Comparison of ENCODE assay signal across 1 cellular context in the genomic region with DNA sequence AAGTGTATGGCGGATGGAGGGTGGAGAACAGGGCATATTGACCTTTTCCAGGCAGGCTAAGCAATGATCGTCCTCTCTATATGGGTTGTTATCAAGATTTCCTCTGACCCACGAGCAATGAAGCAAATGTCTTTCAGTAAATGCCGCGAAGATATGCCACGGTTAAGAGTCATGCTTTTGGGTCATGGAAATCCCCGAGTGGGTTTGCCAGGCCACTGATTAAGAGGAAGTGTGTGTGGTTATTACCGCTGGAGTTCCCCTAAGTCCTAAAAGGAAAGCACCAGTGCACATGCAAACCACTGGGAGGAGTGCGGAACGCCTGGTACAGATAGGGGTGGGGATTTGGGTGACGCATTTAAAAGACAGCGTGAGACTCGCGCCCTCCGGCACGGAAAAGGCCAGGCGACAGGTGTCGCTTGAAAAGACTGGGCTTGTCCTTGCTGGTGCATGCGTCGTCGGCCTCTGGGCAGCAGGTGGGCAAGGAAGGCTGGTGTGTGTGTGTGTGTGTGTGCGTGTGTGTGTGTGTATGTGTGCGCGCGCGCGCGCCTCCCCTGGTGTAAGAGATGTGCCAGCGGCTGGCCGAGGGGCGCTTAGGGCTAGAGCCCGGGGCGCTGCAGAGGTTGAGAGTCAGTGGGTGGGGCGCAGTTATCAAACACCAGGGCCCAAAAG.
A peak's percentile ranks its signal among the peaks of the same experiment; 100 is the strongest.
TF ChIP-seq lines count a peak whose summit lies in the region.

A gene (plus strand): TSS at position 386 of the 669 bp plus-strand sequence. CDS start 7,026 bp downstream, outside the sequence.

TF ChIP-seq in K562, 482 proteins besides CTCF, POLR2A, EP300 and RAD21 (continued from another document and continues in another):
- TF ChIP-seq, protein P1, sequence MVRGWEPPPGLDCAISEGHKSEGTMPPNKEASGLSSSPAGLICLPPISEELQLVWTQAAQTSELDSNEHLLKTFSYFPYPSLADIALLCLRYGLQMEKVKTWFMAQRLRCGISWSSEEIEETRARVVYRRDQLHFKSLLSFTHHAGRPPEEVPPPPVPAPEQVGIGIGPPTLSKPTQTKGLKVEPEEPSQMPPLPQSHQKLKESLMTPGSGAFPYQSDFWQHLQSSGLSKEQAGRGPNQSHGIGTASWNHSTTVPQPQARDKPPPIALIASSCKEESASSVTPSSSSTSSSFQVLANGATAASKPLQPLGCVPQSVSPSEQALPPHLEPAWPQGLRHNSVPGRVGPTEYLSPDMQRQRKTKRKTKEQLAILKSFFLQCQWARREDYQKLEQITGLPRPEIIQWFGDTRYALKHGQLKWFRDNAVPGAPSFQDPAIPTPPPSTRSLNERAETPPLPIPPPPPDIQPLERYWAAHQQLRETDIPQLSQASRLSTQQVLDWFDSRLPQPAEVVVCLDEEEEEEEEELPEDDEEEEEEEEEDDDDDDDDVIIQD (CRISPR knock-in tag; IDR thresholded peaks at IDR 0.05) = no peak
- TF ChIP-seq, protein P2, sequence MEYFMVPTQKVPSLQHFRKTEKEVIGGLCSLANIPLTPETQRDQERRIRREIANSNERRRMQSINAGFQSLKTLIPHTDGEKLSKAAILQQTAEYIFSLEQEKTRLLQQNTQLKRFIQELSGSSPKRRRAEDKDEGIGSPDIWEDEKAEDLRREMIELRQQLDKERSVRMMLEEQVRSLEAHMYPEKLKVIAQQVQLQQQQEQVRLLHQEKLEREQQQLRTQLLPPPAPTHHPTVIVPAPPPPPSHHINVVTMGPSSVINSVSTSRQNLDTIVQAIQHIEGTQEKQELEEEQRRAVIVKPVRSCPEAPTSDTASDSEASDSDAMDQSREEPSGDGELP (CRISPR knock-in tag; IDR thresholded peaks at IDR 0.05; ENCODE audit: borderline replicate concordance) = peak; percentile 59; the same call in 1 of the 2 replicates
- no peak for TF ChIP-seq ZNF436 (CRISPR knock-in tag; IDR thresholded peaks at IDR 0.05)
- no peak for TF ChIP-seq MYBL2 (IDR thresholded peaks at IDR 0.05; ENCODE audit: low read depth)
- no peak for TF ChIP-seq MYBL2 (CRISPR knock-in tag; IDR thresholded peaks at IDR 0.05; ENCODE audit: borderline replicate concordance)
- peak; percentile 78 for TF ChIP-seq BHLHE40 (IDR thresholded peaks at IDR 0.05; ENCODE audit: low read length)
- no peak for TF ChIP-seq HIVEP1 (CRISPR knock-in tag; IDR thresholded peaks at IDR 0.05)
- TF ChIP-seq, protein P3, sequence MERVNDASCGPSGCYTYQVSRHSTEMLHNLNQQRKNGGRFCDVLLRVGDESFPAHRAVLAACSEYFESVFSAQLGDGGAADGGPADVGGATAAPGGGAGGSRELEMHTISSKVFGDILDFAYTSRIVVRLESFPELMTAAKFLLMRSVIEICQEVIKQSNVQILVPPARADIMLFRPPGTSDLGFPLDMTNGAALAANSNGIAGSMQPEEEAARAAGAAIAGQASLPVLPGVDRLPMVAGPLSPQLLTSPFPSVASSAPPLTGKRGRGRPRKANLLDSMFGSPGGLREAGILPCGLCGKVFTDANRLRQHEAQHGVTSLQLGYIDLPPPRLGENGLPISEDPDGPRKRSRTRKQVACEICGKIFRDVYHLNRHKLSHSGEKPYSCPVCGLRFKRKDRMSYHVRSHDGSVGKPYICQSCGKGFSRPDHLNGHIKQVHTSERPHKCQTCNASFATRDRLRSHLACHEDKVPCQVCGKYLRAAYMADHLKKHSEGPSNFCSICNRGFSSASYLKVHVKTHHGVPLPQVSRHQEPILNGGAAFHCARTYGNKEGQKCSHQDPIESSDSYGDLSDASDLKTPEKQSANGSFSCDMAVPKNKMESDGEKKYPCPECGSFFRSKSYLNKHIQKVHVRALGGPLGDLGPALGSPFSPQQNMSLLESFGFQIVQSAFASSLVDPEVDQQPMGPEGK (CRISPR knock-in tag; IDR thresholded peaks at IDR 0.05; ENCODE audit: borderline replicate concordance) = no peak
- no peak for TF ChIP-seq ASH1L (IDR thresholded peaks at IDR 0.05; ENCODE audit: borderline replicate concordance, low read depth, partially characterized antibody)
- TF ChIP-seq HNRNPUL1 (IDR thresholded peaks at IDR 0.05; ENCODE audit: low read length) = no peak
- TF ChIP-seq, protein P4, sequence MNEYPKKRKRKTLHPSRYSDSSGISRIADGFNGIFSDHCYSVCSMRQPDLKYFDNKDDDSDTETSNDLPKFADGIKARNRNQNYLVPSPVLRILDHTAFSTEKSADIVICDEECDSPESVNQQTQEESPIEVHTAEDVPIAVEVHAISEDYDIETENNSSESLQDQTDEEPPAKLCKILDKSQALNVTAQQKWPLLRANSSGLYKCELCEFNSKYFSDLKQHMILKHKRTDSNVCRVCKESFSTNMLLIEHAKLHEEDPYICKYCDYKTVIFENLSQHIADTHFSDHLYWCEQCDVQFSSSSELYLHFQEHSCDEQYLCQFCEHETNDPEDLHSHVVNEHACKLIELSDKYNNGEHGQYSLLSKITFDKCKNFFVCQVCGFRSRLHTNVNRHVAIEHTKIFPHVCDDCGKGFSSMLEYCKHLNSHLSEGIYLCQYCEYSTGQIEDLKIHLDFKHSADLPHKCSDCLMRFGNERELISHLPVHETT (CRISPR knock-in tag; conservative IDR thresholded peaks at IDR 0.05 in 1 of 2, IDR thresholded peaks at IDR 0.05 in 1 of 2) = 0 out of 4 replicates have a peak, but pooled peaks of 1 of the 2 experiments have one; percentile 44
- no peak for TF ChIP-seq PYGO2 (tag; IDR thresholded peaks at IDR 0.05)
- no peak for TF ChIP-seq ETS2 (tag; IDR thresholded peaks at IDR 0.05; ENCODE audit: borderline replicate concordance, poor library complexity, severe bottlenecking)
- no peak for TF ChIP-seq SREBF2 (CRISPR knock-in tag; IDR thresholded peaks at IDR 0.05)
- TF ChIP-seq HMGN3 (IDR thresholded peaks at IDR 0.05; ENCODE audit: borderline replicate concordance, extremely low read depth, insufficient read length, low read depth, low read length) = peak; percentile 21
- peak; percentile 86 for TF ChIP-seq CREM (IDR thresholded peaks at IDR 0.05; ENCODE audit: low read depth)
- no peak for TF ChIP-seq ZNF699 (CRISPR knock-in tag; IDR thresholded peaks at IDR 0.05; ENCODE audit: insufficient replicate concordance)
- peak; percentile 74 for TF ChIP-seq ATF7 (IDR thresholded peaks at IDR 0.05)
- no peak for TF ChIP-seq TCFL5 (CRISPR knock-in tag; conservative IDR thresholded peaks at IDR 0.05)
- no peak; a peak in 1 of 4 replicates for TF ChIP-seq FOXK2 (conservative IDR thresholded peaks at IDR 0.05 in 1 of 2, IDR thresholded peaks at IDR 0.05 in 1 of 2; ENCODE audit: low read depth in 2 of 2)
- TF ChIP-seq, protein P5, sequence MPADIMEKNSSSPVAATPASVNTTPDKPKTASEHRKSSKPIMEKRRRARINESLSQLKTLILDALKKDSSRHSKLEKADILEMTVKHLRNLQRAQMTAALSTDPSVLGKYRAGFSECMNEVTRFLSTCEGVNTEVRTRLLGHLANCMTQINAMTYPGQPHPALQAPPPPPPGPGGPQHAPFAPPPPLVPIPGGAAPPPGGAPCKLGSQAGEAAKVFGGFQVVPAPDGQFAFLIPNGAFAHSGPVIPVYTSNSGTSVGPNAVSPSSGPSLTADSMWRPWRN (IDR thresholded peaks at IDR 0.05; ENCODE audit: low read depth) = no peak
- TF ChIP-seq, protein P6, sequence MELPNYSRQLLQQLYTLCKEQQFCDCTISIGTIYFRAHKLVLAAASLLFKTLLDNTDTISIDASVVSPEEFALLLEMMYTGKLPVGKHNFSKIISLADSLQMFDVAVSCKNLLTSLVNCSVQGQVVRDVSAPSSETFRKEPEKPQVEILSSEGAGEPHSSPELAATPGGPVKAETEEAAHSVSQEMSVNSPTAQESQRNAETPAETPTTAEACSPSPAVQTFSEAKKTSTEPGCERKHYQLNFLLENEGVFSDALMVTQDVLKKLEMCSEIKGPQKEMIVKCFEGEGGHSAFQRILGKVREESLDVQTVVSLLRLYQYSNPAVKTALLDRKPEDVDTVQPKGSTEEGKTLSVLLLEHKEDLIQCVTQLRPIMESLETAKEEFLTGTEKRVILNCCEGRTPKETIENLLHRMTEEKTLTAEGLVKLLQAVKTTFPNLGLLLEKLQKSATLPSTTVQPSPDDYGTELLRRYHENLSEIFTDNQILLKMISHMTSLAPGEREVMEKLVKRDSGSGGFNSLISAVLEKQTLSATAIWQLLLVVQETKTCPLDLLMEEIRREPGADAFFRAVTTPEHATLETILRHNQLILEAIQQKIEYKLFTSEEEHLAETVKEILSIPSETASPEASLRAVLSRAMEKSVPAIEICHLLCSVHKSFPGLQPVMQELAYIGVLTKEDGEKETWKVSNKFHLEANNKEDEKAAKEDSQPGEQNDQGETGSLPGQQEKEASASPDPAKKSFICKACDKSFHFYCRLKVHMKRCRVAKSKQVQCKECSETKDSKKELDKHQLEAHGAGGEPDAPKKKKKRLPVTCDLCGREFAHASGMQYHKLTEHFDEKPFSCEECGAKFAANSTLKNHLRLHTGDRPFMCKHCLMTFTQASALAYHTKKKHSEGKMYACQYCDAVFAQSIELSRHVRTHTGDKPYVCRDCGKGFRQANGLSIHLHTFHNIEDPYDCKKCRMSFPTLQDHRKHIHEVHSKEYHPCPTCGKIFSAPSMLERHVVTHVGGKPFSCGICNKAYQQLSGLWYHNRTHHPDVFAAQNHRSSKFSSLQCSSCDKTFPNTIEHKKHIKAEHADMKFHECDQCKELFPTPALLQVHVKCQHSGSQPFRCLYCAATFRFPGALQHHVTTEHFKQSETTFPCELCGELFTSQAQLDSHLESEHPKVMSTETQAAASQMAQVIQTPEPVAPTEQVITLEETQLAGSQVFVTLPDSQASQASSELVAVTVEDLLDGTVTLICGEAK (IDR thresholded peaks at IDR 0.05) = no peak
- TF ChIP-seq, protein P6 (CRISPR knock-in tag; IDR thresholded peaks at IDR 0.05) = no peak
- no peak for TF ChIP-seq NR2C1 (IDR thresholded peaks at IDR 0.05)
- TF ChIP-seq NR2C1 (tag; IDR thresholded peaks at IDR 0.05) = no peak
- TF ChIP-seq NCOA2 (IDR thresholded peaks at IDR 0.05; ENCODE audit: partially characterized antibody in 2 of 2) = no peak
- TF ChIP-seq, protein P7, sequence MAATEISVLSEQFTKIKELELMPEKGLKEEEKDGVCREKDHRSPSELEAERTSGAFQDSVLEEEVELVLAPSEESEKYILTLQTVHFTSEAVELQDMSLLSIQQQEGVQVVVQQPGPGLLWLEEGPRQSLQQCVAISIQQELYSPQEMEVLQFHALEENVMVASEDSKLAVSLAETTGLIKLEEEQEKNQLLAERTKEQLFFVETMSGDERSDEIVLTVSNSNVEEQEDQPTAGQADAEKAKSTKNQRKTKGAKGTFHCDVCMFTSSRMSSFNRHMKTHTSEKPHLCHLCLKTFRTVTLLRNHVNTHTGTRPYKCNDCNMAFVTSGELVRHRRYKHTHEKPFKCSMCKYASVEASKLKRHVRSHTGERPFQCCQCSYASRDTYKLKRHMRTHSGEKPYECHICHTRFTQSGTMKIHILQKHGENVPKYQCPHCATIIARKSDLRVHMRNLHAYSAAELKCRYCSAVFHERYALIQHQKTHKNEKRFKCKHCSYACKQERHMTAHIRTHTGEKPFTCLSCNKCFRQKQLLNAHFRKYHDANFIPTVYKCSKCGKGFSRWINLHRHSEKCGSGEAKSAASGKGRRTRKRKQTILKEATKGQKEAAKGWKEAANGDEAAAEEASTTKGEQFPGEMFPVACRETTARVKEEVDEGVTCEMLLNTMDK (IDR thresholded peaks at IDR 0.05; ENCODE audit: borderline replicate concordance, insufficient read depth, low read depth, low read length, poor library complexity, severe bottlenecking) = peak; percentile 34
- TF ChIP-seq GABPB1 (CRISPR knock-in tag; IDR thresholded peaks at IDR 0.05) = no peak
- no peak for TF ChIP-seq GTF2F1 (IDR thresholded peaks at IDR 0.05; ENCODE audit: low read depth, low read length)
- TF ChIP-seq, protein P8, sequence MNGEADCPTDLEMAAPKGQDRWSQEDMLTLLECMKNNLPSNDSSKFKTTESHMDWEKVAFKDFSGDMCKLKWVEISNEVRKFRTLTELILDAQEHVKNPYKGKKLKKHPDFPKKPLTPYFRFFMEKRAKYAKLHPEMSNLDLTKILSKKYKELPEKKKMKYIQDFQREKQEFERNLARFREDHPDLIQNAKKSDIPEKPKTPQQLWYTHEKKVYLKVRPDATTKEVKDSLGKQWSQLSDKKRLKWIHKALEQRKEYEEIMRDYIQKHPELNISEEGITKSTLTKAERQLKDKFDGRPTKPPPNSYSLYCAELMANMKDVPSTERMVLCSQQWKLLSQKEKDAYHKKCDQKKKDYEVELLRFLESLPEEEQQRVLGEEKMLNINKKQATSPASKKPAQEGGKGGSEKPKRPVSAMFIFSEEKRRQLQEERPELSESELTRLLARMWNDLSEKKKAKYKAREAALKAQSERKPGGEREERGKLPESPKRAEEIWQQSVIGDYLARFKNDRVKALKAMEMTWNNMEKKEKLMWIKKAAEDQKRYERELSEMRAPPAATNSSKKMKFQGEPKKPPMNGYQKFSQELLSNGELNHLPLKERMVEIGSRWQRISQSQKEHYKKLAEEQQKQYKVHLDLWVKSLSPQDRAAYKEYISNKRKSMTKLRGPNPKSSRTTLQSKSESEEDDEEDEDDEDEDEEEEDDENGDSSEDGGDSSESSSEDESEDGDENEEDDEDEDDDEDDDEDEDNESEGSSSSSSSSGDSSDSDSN (IDR thresholded peaks at IDR 0.05; ENCODE audit: borderline replicate concordance in 1 of 2, low read depth in 2 of 2, low read length in 2 of 2) = no peak
- no peak for TF ChIP-seq SMAD2 (IDR thresholded peaks at IDR 0.05; ENCODE audit: low read depth, low read length)
- no peak for TF ChIP-seq ZNF165 (CRISPR knock-in tag; IDR thresholded peaks at IDR 0.05; ENCODE audit: borderline replicate concordance)
- TF ChIP-seq IRF2 (CRISPR knock-in tag; IDR thresholded peaks at IDR 0.05) = no peak
